In genomic region chr10:122407375-122408125, GRCh38 we compare ENCODE assay signal across 12 cellular contexts. TPM values are rescaled to one million over a fixed set of nuclear protein-coding genes. Genes with fewer than 3 reads are reported as not detected.
DNase-seq lines count a peak whose midpoint lies in the region; ATAC-seq, FAIRE-seq and TF ChIP-seq lines count a peak whose summit lies in the region.
"Had no signal": no experiment of that assay in that cellular context is flagged by ENCODE, and none has a peak within 500 bp of the region (broad histone marks: within the 10 kb centered on the region; RNA-seq: fewer than 3 reads in every experiment).

No MANE protein-coding gene starts in this region.

- TF ChIP-seq POLR2A in uterus (IDR thresholded peaks at IDR 0.05): no peak

- H3K4me1 ChIP-seq in pancreas (peaks cover 0 to 3% (median 0%) of the 10 kb centered on the region in 3 donors), uterus (no peaks in the 10 kb centered on the region)
- H3K4me1 ChIP-seq: BLaER1, lower lobe of right lung had no signal

- intact Hi-C loops in left ventricle myocardium superior (cut with micrococcal nuclease): no loop called here
- intact Hi-C loops in cardiac septum (cut with DNase I): no loop called here
- intact Hi-C loops in pancreas (cut with DNase I): no loop called here
- intact Hi-C loops in uterus (cut with DNase I; ENCODE audit: low total_unique reads): no loop called here

- no peaks in the 10 kb centered on the region for H3K9me3 ChIP-seq in pancreas
- H3K9me3 ChIP-seq in uterus: no peaks in the 10 kb centered on the region
- H3K9me3 ChIP-seq: BLaER1, lower lobe of right lung had no signal

- H3K27ac ChIP-seq in caudate nucleus (ENCODE audit: low read depth, low read length): peak overlapping the region; percentile 22
- peak overlapping the region in 2 of 4 donors; percentile 33 to 50 for H3K27ac ChIP-seq in pancreas
- H3K27ac ChIP-seq in uterus: peak overlapping the region; percentile 18 to 76
- H3K27ac ChIP-seq: BLaER1, lower lobe of right lung had no signal

- H3K27me3 ChIP-seq in pancreas (no peaks in the 10 kb centered on the region), uterus (no peaks in the 10 kb centered on the region)
- H3K27me3 ChIP-seq: BLaER1 had no signal

- no peak for FAIRE-seq in pancreas (lab: Jason Lieb, UNC)

- H3K4me3 ChIP-seq in pancreas: no peak overlapping the region
- H3K4me3 ChIP-seq in uterus: no peak overlapping the region
- H3K4me3 ChIP-seq: BLaER1, lower lobe of right lung had no signal

- peak; percentile 36 for ATAC-seq in left ventricle myocardium superior
- ATAC-seq in pancreas: peak in 3 of 4 donors; percentile 37 to 61 (median 53)
- no peak for ATAC-seq in GM18861 (IDR thresholded peaks at IDR 0.05; ENCODE audit: unreplicated experiment)
- ATAC-seq: lower lobe of right lung had no signal

- DNase-seq in left ventricle myocardium superior: no peak
- DNase-seq in cardiac septum (ENCODE audit: low spot score): no peak
- peak in 27 of 61 donors; percentile 6 to 84 (median 28) for DNase-seq in caudate nucleus (lab: John Stamatoyannopoulos, UW)
- no peak for DNase-seq in pancreas
- peak; percentile 21 to 28 for DNase-seq in uterus
- DNase-seq in DMS 273 (lab: John Stamatoyannopoulos, UW; ENCODE audit: unreplicated experiment): no peak
- DNase-seq in NOMO-1 treated with DMSO at 0.1 percent for 48 hours (lab: John Stamatoyannopoulos, UW; ENCODE audit: unreplicated experiment): no peak
- DNase-seq: lower lobe of right lung, NCI-H1092, Right ventricle myocardium superior had no signal

- WGBS in pancreas, 2 donors: 60 to 68% methylated on average over 8 of the region's 8 CpGs

- H3K36me3 ChIP-seq in pancreas (no peaks in the 10 kb centered on the region), uterus (no peaks in the 10 kb centered on the region)

- TF ChIP-seq CTCF in pancreas (IDR thresholded peaks at IDR 0.05) (no peak), uterus (IDR thresholded peaks at IDR 0.05) (no peak)

RNA-seq across cellular contexts. Expression of gene PLEKHA1, which starts 33.0 kb away (rescaled TPM):
- total RNA-seq in left ventricle myocardium superior (71.1 TPM), cardiac septum (46.2 TPM), pancreas (10 to 100 TPM; 18.5 to 31.6 (median 21.1) TPM), uterus (10 to 100 TPM in 3 of 4 donors, 1 to 10 TPM in 1; 9.2 to 54.1 (median 29.0) TPM)
- 10 to 100 TPM in 1 of 2 donors, 1 to 10 TPM in 1; 8.8 to 17.4 TPM for polyA plus RNA-seq in pancreas

RNA-seq across cellular contexts. Expression of gene ARMS2, which starts 46.9 kb away (rescaled TPM):
- total RNA-seq in left ventricle myocardium superior (not detected), cardiac septum (0.92 TPM), pancreas (not detected), uterus (not detected)
- polyA plus RNA-seq in pancreas: not detected
- total RNA-seq: lower lobe of right lung, Right ventricle myocardium superior had no signal

RNA-seq across cellular contexts. Expression of gene HTRA1, which starts 53.8 kb away (rescaled TPM):
- total RNA-seq in left ventricle myocardium superior (46.6 TPM), cardiac septum (104 TPM), pancreas (10 to 100 TPM; 10.4 to 83.0 (median 21.7) TPM), uterus (100 to 1,000 TPM in 3 of 4 donors, 10 to 100 TPM in 1; 98.3 to 153 (median 142) TPM)
- 10 to 100 TPM; 19.2 to 20.0 TPM for polyA plus RNA-seq in pancreas

Comparison
In these comparisons a context has a peak if more than half of its experiments do, and no peak if none do; other contexts are left out.
1. DNase-seq: peak in uterus (2 of 2); none in left ventricle myocardium superior (single experiment), cardiac septum (single experiment), pancreas (0 of 6), DMS 273 (single experiment) and NOMO-1 treated with DMSO at 0.1 percent for 48 hours (single experiment).